ENCODE assay signal across 6 cellular contexts in genomic region chr19:55117063-55117635, GRCh38.
DNase-seq lines count a peak whose midpoint lies in the region; ATAC-seq and TF ChIP-seq lines count a peak whose summit lies in the region.

No MANE protein-coding gene starts in this region.

- H3K4me2 ChIP-seq in KMS-11, result peak overlapping the region; percentile 96

- H3K4me1 ChIP-seq in KMS-11 (ENCODE audit: low read depth, poor library complexity, severe bottlenecking), result peaks cover 10% of the 10 kb centered on the region

- H3K9ac ChIP-seq in KMS-11, result peak overlapping the region; percentile 54; the same call in 1 of the 2 replicates

- peak overlapping the region; percentile 25; the same call in 1 of the 2 replicates for H2AFZ ChIP-seq in KMS-11 (ENCODE audit: low read depth)

- H3K4me3 ChIP-seq in KMS-11 (IDR thresholded peaks at IDR 0.05; ENCODE audit: insufficient read depth, low read depth, low read length), result no peak overlapping the region

- DNase-seq in erythroblast (lab: John Stamatoyannopoulos, UW) (peak; percentile 76 to 81), NCI-H345 treated with DMSO at 0.1 percent for 48 hours (lab: John Stamatoyannopoulos, UW; ENCODE audit: unreplicated experiment) (no peak), cortex of kidney (lab: John Stamatoyannopoulos, UW) (no peak)
- DNase-seq in stimulated activated CD4-positive, alpha-beta T cell treated with anti-CD3 and anti-CD28 coated beads, Interleukin-4, amount 100 ng/mL, for 24 hours, result peak; percentile 10

- ATAC-seq in GM19463 (IDR thresholded peaks at IDR 0.05; ENCODE audit: unreplicated experiment), result peak; percentile 5

- H3K27me3 ChIP-seq in KMS-11 (ENCODE audit: insufficient read depth, low read depth), result peaks cover 20% of the 10 kb centered on the region

- no peak for TF ChIP-seq CTCF in KMS-11 (conservative IDR thresholded peaks at IDR 0.05; ENCODE audit: low read depth, low read length)

- H3K79me2 ChIP-seq in KMS-11 (ENCODE audit: insufficient read depth, low read depth), result peaks cover 40% of the 10 kb centered on the region

- no peaks in the 10 kb centered on the region for H4K20me1 ChIP-seq in KMS-11 (ENCODE audit: insufficient read depth)

- H3K36me3 ChIP-seq in KMS-11 (ENCODE audit: insufficient read depth), result no peaks in the 10 kb centered on the region

- no peak overlapping the region for H3K27ac ChIP-seq in KMS-11

- no peak for TF ChIP-seq POLR2A in erythroblast (IDR thresholded peaks at IDR 0.05; ENCODE audit: low read length)

Comparison
In these comparisons a context has a peak if more than half of its experiments do, and no peak if none do; other contexts are left out.
1. DNase-seq: peak in erythroblast (2 of 2) and stimulated activated CD4-positive, alpha-beta T cell treated with anti-CD3 and anti-CD28 coated beads, Interleukin-4, amount 100 ng/mL, for 24 hours (single experiment); none in NCI-H345 treated with DMSO at 0.1 percent for 48 hours (single experiment) and cortex of kidney (single experiment).